ENCODE assay signal across 8 cellular contexts in the genomic region with DNA sequence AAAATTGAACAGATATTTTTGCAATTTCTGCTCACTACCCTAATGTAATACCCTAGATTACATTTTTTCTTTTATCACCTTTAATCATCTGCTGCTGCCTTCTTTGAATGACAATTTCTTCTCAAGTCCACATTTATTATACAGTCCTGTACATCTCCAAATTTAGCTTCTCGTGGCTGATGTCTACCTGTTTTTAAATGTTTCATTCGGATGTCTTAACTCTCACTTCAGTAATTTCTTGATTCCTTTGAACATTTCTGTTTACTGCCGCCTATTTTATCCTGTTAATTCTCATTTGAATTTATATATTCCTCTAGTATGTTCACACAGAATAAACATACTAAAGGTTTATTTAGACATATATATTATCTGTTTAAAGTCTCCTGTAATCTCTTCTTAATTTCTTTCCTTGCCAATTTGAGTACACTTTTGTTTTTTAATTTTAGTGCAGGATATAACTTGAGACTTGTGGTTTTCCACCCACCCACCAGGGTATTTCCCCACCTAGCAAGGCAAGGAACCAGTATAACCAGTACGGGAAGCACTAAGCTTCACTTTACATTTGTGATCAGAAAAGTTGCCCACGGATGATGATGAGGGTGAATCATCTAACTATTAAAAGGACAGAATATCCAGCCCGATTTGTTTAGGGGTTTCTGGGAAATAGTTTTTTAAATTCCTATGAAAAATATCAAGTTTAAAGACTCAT. TPM values are rescaled to one million over a fixed set of nuclear protein-coding genes. Genes with fewer than 3 reads are reported as not detected.
A peak's percentile ranks its signal among the peaks of the same experiment; 100 is the strongest.
DNase-seq lines count a peak whose midpoint lies in the region; ATAC-seq and TF ChIP-seq lines count a peak whose summit lies in the region.

No MANE protein-coding gene starts in this region.

- peak overlapping the region; percentile 44 for H3K4me3 Mint-ChIP-seq in activated CD4-positive, alpha-beta memory T cell treated with anti-CD3 and anti-CD28 coated beads for 36 hours

- CTCF ChIA-PET in activated CD4-positive, alpha-beta memory T cell treated with anti-CD3 and anti-CD28 coated beads for 36 hours (lab: Charles Lee) = interaction anchor here (0.6 kb wide), 1 partner anchor 131 kb away, joined by 3 read pairs; no protein-coding TSS in a partner anchor

- no peak for TF ChIP-seq CTCF in foreskin fibroblast (IDR thresholded peaks at IDR 0.05; ENCODE audit: low read depth, low read length)

- ATAC-seq in GM18508 (IDR thresholded peaks at IDR 0.05; ENCODE audit: insufficient read depth, unreplicated experiment) (peak; percentile 85), HG02840 (IDR thresholded peaks at IDR 0.05; ENCODE audit: low FRiP score, unreplicated experiment) (peak; percentile 78), GM19397 (IDR thresholded peaks at IDR 0.05; ENCODE audit: unreplicated experiment) (no peak)

- H3K27ac Mint-ChIP-seq in activated CD4-positive, alpha-beta memory T cell treated with anti-CD3 and anti-CD28 coated beads for 36 hours = peak overlapping the region; percentile 62

- intact Hi-C loops in activated CD4-positive, alpha-beta memory T cell treated with anti-CD3 and anti-CD28 coated beads for 36 hours (cut with micrococcal nuclease) = loop anchor here (1.0 to 2.0 kb wide), 2 partner anchors 18 to 140 kb away; no protein-coding TSS in a partner anchor

- H3K4me3 ChIP-seq in foreskin fibroblast (ENCODE audit: low read depth in 1 of 2, low read length in 2 of 2) = no peak overlapping the region

- no peaks in the 10 kb centered on the region for H3K27me3 Mint-ChIP-seq in activated CD4-positive, alpha-beta memory T cell treated with anti-CD3 and anti-CD28 coated beads for 36 hours

- peaks cover 14% of the 10 kb centered on the region for H3K4me1 Mint-ChIP-seq in activated CD4-positive, alpha-beta memory T cell treated with anti-CD3 and anti-CD28 coated beads for 36 hours (ENCODE audit: low read depth)

- peaks cover 4% of the 10 kb centered on the region for H3K9me3 Mint-ChIP-seq in activated CD4-positive, alpha-beta memory T cell treated with anti-CD3 and anti-CD28 coated beads for 36 hours

- DNase-seq in activated CD4-positive, alpha-beta memory T cell treated with anti-CD3 and anti-CD28 coated beads for 36 hours = peak; percentile 78
- peak; percentile 22 to 44 (median 38) for DNase-seq in stimulated activated CD4-positive, alpha-beta T cell treated with anti-CD3 and anti-CD28 coated beads, Interleukin-1b, Interleukin-23, amount 100 ng/mL, for 24 hours (ENCODE audit: low read depth in 4 of 4, low spot score in 1 of 4)
- DNase-seq in foreskin fibroblast (no peak), RPMI8226 (no peak), NCI-H345 treated with DMSO at 0.1 percent for 48 hours (lab: John Stamatoyannopoulos, UW; ENCODE audit: unreplicated experiment) (no peak)

- POLR2A ChIA-PET in activated CD4-positive, alpha-beta memory T cell treated with anti-CD3 and anti-CD28 coated beads for 36 hours (lab: Charles Lee) = no interaction called here

- H3K36me3 Mint-ChIP-seq in activated CD4-positive, alpha-beta memory T cell treated with anti-CD3 and anti-CD28 coated beads for 36 hours = no peaks in the 10 kb centered on the region

RNA-seq across cellular contexts. Expression of a gene that starts 12.7 kb away (rescaled TPM):
- total RNA-seq in activated CD4-positive, alpha-beta memory T cell treated with anti-CD3 and anti-CD28 coated beads for 36 hours = not detected

RNA-seq across cellular contexts. Expression of a gene that starts 36.1 kb away (rescaled TPM):
- not detected for total RNA-seq in activated CD4-positive, alpha-beta memory T cell treated with anti-CD3 and anti-CD28 coated beads for 36 hours

Comparison
In these comparisons a context has a peak if more than half of its experiments do, and no peak if none do; other contexts are left out.
1. DNase-seq: peak in activated CD4-positive, alpha-beta memory T cell treated with anti-CD3 and anti-CD28 coated beads for 36 hours (single experiment) and stimulated activated CD4-positive, alpha-beta T cell treated with anti-CD3 and anti-CD28 coated beads, Interleukin-1b, Interleukin-23, amount 100 ng/mL, for 24 hours (4 of 4); none in foreskin fibroblast (0 of 2), RPMI8226 (single experiment) and NCI-H345 treated with DMSO at 0.1 percent for 48 hours (single experiment).